8 cellular contexts compared by ENCODE assay signal in genomic region chr14:103522028-103522581, GRCh38. TPM values are rescaled to one million over a fixed set of nuclear protein-coding genes. Genes with fewer than 3 reads are reported as not detected.
DNase-seq lines count a peak whose midpoint lies in the region; ATAC-seq and TF ChIP-seq lines count a peak whose summit lies in the region.

No MANE protein-coding gene starts in this region.

- H3K36me3 Mint-ChIP-seq in activated naive CD8-positive, alpha-beta T cell treated with anti-CD3 and anti-CD28 coated beads, Interleukin-2, amount 10 ng/mL, durations not matched to agents 7 days and 5 days, result no peaks in the 10 kb centered on the region
- H3K36me3 Mint-ChIP-seq in stimulated activated effector memory CD8-positive, alpha-beta T cell treated with anti-CD3 and anti-CD28 coated beads, Interleukin-12 subunit alpha, Interleukin-12 subunit beta, amount 100 ng/mL, for 72 hours, result peaks cover 8% of the 10 kb centered on the region

- CTCF ChIA-PET in HEK293 (lab: Yijun Ruan, JAX), result interaction anchor here (0.7 to 1.1 kb wide), 2 partner anchors 9 to 16 kb away, joined by 3 read pairs; no protein-coding TSS in a partner anchor

- peak overlapping the region; percentile 40 for H3K4me3 Mint-ChIP-seq in activated naive CD8-positive, alpha-beta T cell treated with anti-CD3 and anti-CD28 coated beads, Interleukin-2, amount 10 ng/mL, durations not matched to agents 7 days and 5 days
- H3K4me3 Mint-ChIP-seq in stimulated activated effector memory CD8-positive, alpha-beta T cell treated with anti-CD3 and anti-CD28 coated beads, Interleukin-12 subunit alpha, Interleukin-12 subunit beta, amount 100 ng/mL, for 72 hours, result peak overlapping the region; percentile 50

- no peaks in the 10 kb centered on the region for H3K9me3 Mint-ChIP-seq in activated naive CD8-positive, alpha-beta T cell treated with anti-CD3 and anti-CD28 coated beads, Interleukin-2, amount 10 ng/mL, durations not matched to agents 7 days and 5 days
- H3K9me3 Mint-ChIP-seq in stimulated activated effector memory CD8-positive, alpha-beta T cell treated with anti-CD3 and anti-CD28 coated beads, Interleukin-12 subunit alpha, Interleukin-12 subunit beta, amount 100 ng/mL, for 72 hours, result no peaks in the 10 kb centered on the region

- no peak for TF ChIP-seq POLR2A in GM18505 (IDR thresholded peaks at IDR 0.05; ENCODE audit: borderline replicate concordance, extremely low read depth, insufficient read depth, insufficient read length)

- H3K36me3 ChIP-seq in HEK293 (ENCODE audit: control insufficient read depth in 2 of 2, insufficient read depth in 1 of 2, low read length in 2 of 2), result peaks cover 0 to 33% of the 10 kb centered on the region in 2 experiments; a peak in 1 of 3 replicates

- no peak for ATAC-seq in activated naive CD8-positive, alpha-beta T cell treated with anti-CD3 and anti-CD28 coated beads, Interleukin-2, amount 10 ng/mL, durations not matched to agents 7 days and 5 days (ENCODE audit: low read depth)
- no peak for ATAC-seq in stimulated activated effector memory CD8-positive, alpha-beta T cell treated with anti-CD3 and anti-CD28 coated beads, Interleukin-12 subunit alpha, Interleukin-12 subunit beta, amount 100 ng/mL, for 72 hours
- ATAC-seq in HG03108 (IDR thresholded peaks at IDR 0.05; ENCODE audit: unreplicated experiment) (no peak), GM18505 (IDR thresholded peaks at IDR 0.05; ENCODE audit: unreplicated experiment) (no peak)

- peaks cover 22% of the 10 kb centered on the region for H3K4me1 ChIP-seq in HEK293 (ENCODE audit: control insufficient read depth, insufficient read depth, low read length)

- H3K27ac ChIP-seq in HEK293 (ENCODE audit: extremely low read depth, low read depth, low read length), result peak overlapping the region; percentile 99

- peaks cover 14% of the 10 kb centered on the region for H3K4me1 Mint-ChIP-seq in activated naive CD8-positive, alpha-beta T cell treated with anti-CD3 and anti-CD28 coated beads, Interleukin-2, amount 10 ng/mL, durations not matched to agents 7 days and 5 days
- peaks cover 16% of the 10 kb centered on the region for H3K4me1 Mint-ChIP-seq in stimulated activated effector memory CD8-positive, alpha-beta T cell treated with anti-CD3 and anti-CD28 coated beads, Interleukin-12 subunit alpha, Interleukin-12 subunit beta, amount 100 ng/mL, for 72 hours

- peaks cover 18% of the 10 kb centered on the region for H3K27me3 Mint-ChIP-seq in activated naive CD8-positive, alpha-beta T cell treated with anti-CD3 and anti-CD28 coated beads, Interleukin-2, amount 10 ng/mL, durations not matched to agents 7 days and 5 days

- no peak overlapping the region for H3K27ac Mint-ChIP-seq in activated naive CD8-positive, alpha-beta T cell treated with anti-CD3 and anti-CD28 coated beads, Interleukin-2, amount 10 ng/mL, durations not matched to agents 7 days and 5 days
- H3K27ac Mint-ChIP-seq in stimulated activated effector memory CD8-positive, alpha-beta T cell treated with anti-CD3 and anti-CD28 coated beads, Interleukin-12 subunit alpha, Interleukin-12 subunit beta, amount 100 ng/mL, for 72 hours, result no peak overlapping the region

- H3K4me3 ChIP-seq in HEK293 (ENCODE audit: low read depth, low read length), result peak overlapping the region; percentile 82
- H3K4me3 ChIP-seq in iPS-11a (ENCODE audit: low read depth, low read length), result peak overlapping the region; percentile 86

- TF ChIP-seq CTCF in HEK293 (tag by site-specific recombination; IDR thresholded peaks at IDR 0.05), result no peak

- POLR2A ChIA-PET in HEK293 (lab: Yijun Ruan, JAX), result interaction anchor here (0.7 to 3.3 kb wide), 13 partner anchors 9 to 188 kb away, joined by 3 to 19 read pairs (median 5); partner anchors contain the start of genes BAG5 and EIF5
- POLR2A ChIA-PET in activated naive CD8-positive, alpha-beta T cell treated with anti-CD3 and anti-CD28 coated beads, Interleukin-2, amount 10 ng/mL, durations not matched to agents 7 days and 5 days (lab: Charles Lee), result interaction anchor here (1.0 to 2.0 kb wide), 3 partner anchors 22 to 188 kb away, joined by 3 to 10 read pairs (median 3); partner anchors contain the start of genes BAG5 and EIF5

- peak; percentile 76 for DNase-seq in 8988T
- no peak for DNase-seq in activated naive CD8-positive, alpha-beta T cell treated with anti-CD3 and anti-CD28 coated beads, Interleukin-2, amount 10 ng/mL, durations not matched to agents 7 days and 5 days
- DNase-seq in stimulated activated effector memory CD8-positive, alpha-beta T cell treated with anti-CD3 and anti-CD28 coated beads, Interleukin-12 subunit alpha, Interleukin-12 subunit beta, amount 100 ng/mL, for 72 hours (ENCODE audit: low spot score in 2 of 2), result no peak
- DNase-seq in DMS153 (lab: John Stamatoyannopoulos, UW), result no peak

- no peaks in the 10 kb centered on the region for H3K9me3 ChIP-seq in HEK293 (ENCODE audit: control insufficient read depth, insufficient read depth, low read depth, low read length)

TF ChIP-seq in HEK293, 187 proteins besides CTCF, POLR2A, EP300 and RAD21 (continues in another document):
- no peak for TF ChIP-seq ZNF555 (tag by site-specific recombination; conservative IDR thresholded peaks at IDR 0.05)
- peak; percentile 81; the same call in 1 of the 2 replicates for TF ChIP-seq ZBTB7A (tag by site-specific recombination; IDR thresholded peaks at IDR 0.05; ENCODE audit: low read depth)
- peak; percentile 61; the same call in 1 of the 2 replicates for TF ChIP-seq ZXDB (tag by site-specific recombination; IDR thresholded peaks at IDR 0.05)
- peak; percentile 70 for TF ChIP-seq ZEB2 (tag by site-specific recombination; IDR thresholded peaks at IDR 0.05)
- peak; percentile 79 for TF ChIP-seq ZNF629 (tag by site-specific recombination; IDR thresholded peaks at IDR 0.05)
- TF ChIP-seq PATZ1 (tag by site-specific recombination; IDR thresholded peaks at IDR 0.05), result peak; percentile 80
- peak; percentile 52; the same call in 1 of the 2 replicates for TF ChIP-seq KLF17 (tag by site-specific recombination; IDR thresholded peaks at IDR 0.05)
- TF ChIP-seq ZNF639 (tag by site-specific recombination; IDR thresholded peaks at IDR 0.05), result no peak
- TF ChIP-seq ZFHX2 (tag by site-specific recombination; conservative IDR thresholded peaks at IDR 0.05), result peak; percentile 54; the same call in 1 of the 2 replicates
- TF ChIP-seq ZSCAN18 (tag by site-specific recombination; IDR thresholded peaks at IDR 0.05), result no peak
- peak; percentile 66 for TF ChIP-seq YY2 (tag by site-specific recombination; IDR thresholded peaks at IDR 0.05)
- 0 out of 2 replicates have a peak, but pooled peaks have one; percentile 29 for TF ChIP-seq ZBTB48 (tag by site-specific recombination; IDR thresholded peaks at IDR 0.05)

RNA-seq across cellular contexts. Expression of gene CKB, which starts 0.5 kb away (rescaled TPM):
- 1 to 10 TPM; 4.3 to 4.4 TPM for total RNA-seq in activated naive CD8-positive, alpha-beta T cell treated with anti-CD3 and anti-CD28 coated beads, Interleukin-2, amount 10 ng/mL, durations not matched to agents 7 days and 5 days

RNA-seq across cellular contexts. Expression of gene TRMT61A, which starts 6.9 kb away (rescaled TPM):
- 1 to 10 TPM; 7.8 to 9.2 TPM for total RNA-seq in activated naive CD8-positive, alpha-beta T cell treated with anti-CD3 and anti-CD28 coated beads, Interleukin-2, amount 10 ng/mL, durations not matched to agents 7 days and 5 days

RNA-seq across cellular contexts. Expression of gene BAG5, which starts 40.4 kb away (rescaled TPM):
- total RNA-seq in activated naive CD8-positive, alpha-beta T cell treated with anti-CD3 and anti-CD28 coated beads, Interleukin-2, amount 10 ng/mL, durations not matched to agents 7 days and 5 days, result 10 to 100 TPM; 31.7 to 32.3 TPM

RNA-seq across cellular contexts. Expression of gene COA8, which starts 40.7 kb away (rescaled TPM):
- 10 to 100 TPM; 26.7 to 29.5 TPM for total RNA-seq in activated naive CD8-positive, alpha-beta T cell treated with anti-CD3 and anti-CD28 coated beads, Interleukin-2, amount 10 ng/mL, durations not matched to agents 7 days and 5 days
